Comparison of ENCODE assay signal across 27 cellular contexts in the genomic region with DNA sequence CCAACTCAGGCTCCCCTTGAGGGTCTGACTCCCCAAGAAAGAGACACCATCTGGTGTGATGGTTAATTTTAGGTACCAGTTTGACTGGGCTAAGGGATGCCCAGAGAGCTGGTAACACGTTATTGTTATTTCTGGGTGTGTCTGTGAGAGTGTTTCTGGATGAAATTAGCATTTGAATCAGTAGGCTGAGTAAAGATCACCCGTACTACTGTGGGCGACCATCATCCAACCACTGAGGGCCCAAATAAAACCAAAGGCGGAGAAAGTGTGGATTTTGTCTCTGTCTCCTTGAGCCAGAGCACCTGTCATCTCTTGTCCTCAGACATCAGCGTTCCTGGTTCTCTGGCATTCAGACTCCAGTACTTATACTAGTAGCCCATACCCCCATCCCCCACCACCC.
"Had no signal": no experiment of that assay in that cellular context is flagged by ENCODE, and none has a peak within 500 bp of the region (broad histone marks: within the 10 kb centered on the region; RNA-seq: fewer than 3 reads in every experiment).

No MANE protein-coding gene starts in this region.

- H3K9me3 ChIP-seq: ovary, psoas muscle, stomach, thoracic aorta, thyroid gland, tibial nerve, upper lobe of left lung, vagina had no signal

- H3K27me3 ChIP-seq: neural progenitor cell, ovary, stomach, thyroid gland, tibial nerve, upper lobe of left lung, vagina had no signal

- DNase-seq: natural killer cell; occipital lobe; ovary; posterior cingulate gyrus; psoas muscle; right cardiac atrium; small intestine; stimulated activated CD4-positive, alpha-beta T cell treated with anti-CD3 and anti-CD28 coated beads, Interleukin-15, amount 100 ng/mL, for 24 hours; stimulated activated CD4-positive, alpha-beta T cell treated with anti-CD3 and anti-CD28 coated beads, Interleukin-2, amount 100 ng/mL, for 24 hours; stimulated activated CD4-positive, alpha-beta T cell treated with anti-CD3 and anti-CD28 coated beads, Interleukin-2, amount 100 ng/mL, for 48 hours; stimulated activated CD4-positive, alpha-beta T cell treated with anti-CD3 and anti-CD28 coated beads, Interleukin-4, amount 100 ng/mL, for 24 hours; stimulated activated naive B cell treated with anti-CD40 and anti-IgM and Interleukin-4, amounts not matched to agents 10 μg/mL and 1 μg/mL and 100 μg/mL, for 72 hours; stimulated activated naive CD4-positive, alpha-beta T cell treated with Interleukin-2 at 50 U/mL for 16 hours; stomach; thyroid gland; trophoblast cell; upper lobe of left lung had no signal

- H3K4me2 ChIP-seq: neural progenitor cell had no signal

- H3K9ac ChIP-seq: neural progenitor cell, parathyroid adenoma had no signal

- H3K4me1 Mint-ChIP-seq: natural killer cell; stimulated activated effector memory CD8-positive, alpha-beta T cell treated with anti-CD3 and anti-CD28 coated beads, Interleukin-12 subunit alpha, Interleukin-12 subunit beta, amount 100 ng/mL, for 72 hours; stimulated activated naive B cell treated with anti-CD40 and anti-IgM and Interleukin-4, amounts not matched to agents 10 μg/mL and 1 μg/mL and 100 μg/mL, for 72 hours had no signal

- ATAC-seq: psoas muscle; right cardiac atrium; sciatic nerve; stimulated activated effector memory CD8-positive, alpha-beta T cell treated with anti-CD3 and anti-CD28 coated beads, Interleukin-12 subunit alpha, Interleukin-12 subunit beta, amount 100 ng/mL, for 72 hours; stimulated activated naive B cell treated with anti-CD40 and anti-IgM and Interleukin-4, amounts not matched to agents 10 μg/mL and 1 μg/mL and 100 μg/mL, for 72 hours had no signal

- H3K4me3 Mint-ChIP-seq: natural killer cell; nephron; neural progenitor cell; stimulated activated effector memory CD8-positive, alpha-beta T cell treated with anti-CD3 and anti-CD28 coated beads, Interleukin-12 subunit alpha, Interleukin-12 subunit beta, amount 100 ng/mL, for 72 hours; stimulated activated naive B cell treated with anti-CD40 and anti-IgM and Interleukin-4, amounts not matched to agents 10 μg/mL and 1 μg/mL and 100 μg/mL, for 72 hours; stimulated activated naive CD8-positive, alpha-beta T cell treated with anti-CD3 and anti-CD28 coated beads, Interleukin-15, Interleukin-2, amounts not matched to agents 100 ng/mL and 50 ng/mL, for 24 hours had no signal

- H3K9me3 Mint-ChIP-seq: natural killer cell; nephron; neural progenitor cell; stimulated activated effector memory CD8-positive, alpha-beta T cell treated with anti-CD3 and anti-CD28 coated beads, Interleukin-12 subunit alpha, Interleukin-12 subunit beta, amount 100 ng/mL, for 72 hours; stimulated activated naive CD8-positive, alpha-beta T cell treated with anti-CD3 and anti-CD28 coated beads, Interleukin-15, Interleukin-2, amounts not matched to agents 100 ng/mL and 50 ng/mL, for 24 hours had no signal

- H3K27ac ChIP-seq: neural progenitor cell, ovary, parathyroid adenoma, psoas muscle, stomach, thoracic aorta, thyroid gland, tibial nerve, upper lobe of left lung, vagina had no signal

- H2AFZ ChIP-seq: neural progenitor cell, parathyroid adenoma had no signal

- H3K4me1 ChIP-seq: parathyroid adenoma, psoas muscle, stomach, thyroid gland had no signal

- H3K36me3 Mint-ChIP-seq: natural killer cell; neural progenitor cell; stimulated activated effector memory CD8-positive, alpha-beta T cell treated with anti-CD3 and anti-CD28 coated beads, Interleukin-12 subunit alpha, Interleukin-12 subunit beta, amount 100 ng/mL, for 72 hours; stimulated activated naive B cell treated with anti-CD40 and anti-IgM and Interleukin-4, amounts not matched to agents 10 μg/mL and 1 μg/mL and 100 μg/mL, for 72 hours had no signal

- H3K36me3 ChIP-seq: neural progenitor cell, ovary, stomach, thoracic aorta, thyroid gland, tibial nerve, upper lobe of left lung, vagina had no signal

- H3K4me3 ChIP-seq: neural progenitor cell, ovary, psoas muscle, stomach, thoracic aorta, thyroid gland, tibial nerve, upper lobe of left lung, vagina had no signal

- H3K79me2 ChIP-seq: parathyroid adenoma had no signal

- H3K27ac Mint-ChIP-seq: natural killer cell; nephron; neural progenitor cell; progenitor cell of endocrine pancreas; stimulated activated effector memory CD8-positive, alpha-beta T cell treated with anti-CD3 and anti-CD28 coated beads, Interleukin-12 subunit alpha, Interleukin-12 subunit beta, amount 100 ng/mL, for 72 hours; stimulated activated naive B cell treated with anti-CD40 and anti-IgM and Interleukin-4, amounts not matched to agents 10 μg/mL and 1 μg/mL and 100 μg/mL, for 72 hours; stimulated activated naive CD8-positive, alpha-beta T cell treated with anti-CD3 and anti-CD28 coated beads, Interleukin-15, Interleukin-2, amounts not matched to agents 100 ng/mL and 50 ng/mL, for 24 hours had no signal
